In genomic region chr11:66429983-66430602, GRCh38 we compare ENCODE assay signal across 8 cellular contexts. TPM values are rescaled to one million over a fixed set of nuclear protein-coding genes. Genes with fewer than 3 reads are reported as not detected.
A peak's percentile ranks its signal among the peaks of the same experiment; 100 is the strongest.
DNase-seq lines count a peak whose midpoint lies in the region; ATAC-seq and TF ChIP-seq lines count a peak whose summit lies in the region.

No MANE protein-coding gene starts in this region.

- H4K8ac ChIP-seq in IMR-90 (ENCODE audit: low read depth in 2 of 2, low read length in 2 of 2): no peak overlapping the region

- H4K5ac ChIP-seq in IMR-90 (ENCODE audit: low read depth, low read length): no peak overlapping the region

- H3K9ac ChIP-seq in IMR-90 (ENCODE audit: low read depth, low read length): no peak overlapping the region
- no peak overlapping the region for H3K9ac ChIP-seq in fibroblast of lung (ENCODE audit: insufficient read depth, low read length)

- no peak overlapping the region for H3K56ac ChIP-seq in IMR-90 (ENCODE audit: extremely low read depth, insufficient read depth, low read length)

- intact Hi-C loops in IMR-90 (cut with micrococcal nuclease) (loop anchor here (1.0 to 5.0 kb wide), 2 partner anchors 22 to 43 kb away; no protein-coding TSS in a partner anchor), PC-9 (cut with micrococcal nuclease; ENCODE audit: unreplicated experiment) (loop anchor here (1.0 to 2.0 kb wide), 2 partner anchors 22 to 119 kb away; no protein-coding TSS in a partner anchor), stomach (cut with DNase I; ENCODE audit: low total_unique reads) (no loop called here)

- H3K79me2 ChIP-seq in PC-9 (ENCODE audit: low read depth) (no peaks in the 10 kb centered on the region), fibroblast of lung (ENCODE audit: control insufficient read depth, insufficient read depth, low read length) (no peaks in the 10 kb centered on the region)

- H3K23ac ChIP-seq in IMR-90 (ENCODE audit: low read depth, low read length): no peak overlapping the region

- no peak overlapping the region for H2BK20ac ChIP-seq in IMR-90 (ENCODE audit: low read depth, low read length)

- peaks cover under 1% of the 10 kb centered on the region for H3K36me3 ChIP-seq in CD8-positive, alpha-beta memory T cell (ENCODE audit: insufficient read depth, low read length)
- peaks cover 3% of the 10 kb centered on the region for H3K36me3 ChIP-seq in IMR-90 (ENCODE audit: control insufficient read depth, insufficient read depth, low read length)
- no peaks in the 10 kb centered on the region for H3K36me3 ChIP-seq in PC-9 (ENCODE audit: low read depth)
- H3K36me3 ChIP-seq in fibroblast of lung (ENCODE audit: control insufficient read depth, insufficient read depth, low read length): peaks cover under 1% of the 10 kb centered on the region
- peaks cover 10 to 62% (median 34%) of the 10 kb centered on the region in 4 donors for H3K36me3 ChIP-seq in stomach

- H4K20me1 ChIP-seq in IMR-90 (ENCODE audit: insufficient read depth, low read length) (no peaks in the 10 kb centered on the region), PC-9 (ENCODE audit: insufficient read depth) (no peaks in the 10 kb centered on the region), fibroblast of lung (ENCODE audit: control insufficient read depth, extremely low read depth, insufficient read depth, low read length) (no peaks in the 10 kb centered on the region)

- no peaks in the 10 kb centered on the region for H3K9me1 ChIP-seq in IMR-90 (ENCODE audit: insufficient read depth, low read length)

- WGBS in IMR-90 (ENCODE audit: extremely low coverage in 2 of 2, insufficient read length in 1 of 2), 2 experiments: no CpG with 5 or more reads among the region's 9 CpGs
- 28 to 36% (median 34%) methylated on average over 9 of the region's 9 CpGs for WGBS in stomach, 5 donors

- no peaks in the 10 kb centered on the region for H3K27me3 ChIP-seq in CD8-positive, alpha-beta memory T cell (ENCODE audit: insufficient read depth, low read length, poor library complexity, severe bottlenecking)
- no peaks in the 10 kb centered on the region for H3K27me3 ChIP-seq in IMR-90 (ENCODE audit: control insufficient read depth, insufficient read depth, low read length)
- peaks cover 3% of the 10 kb centered on the region; the same call in 1 of the 2 replicates for H3K27me3 ChIP-seq in PC-9 (ENCODE audit: insufficient read depth, low read depth)
- no peaks in the 10 kb centered on the region for H3K27me3 ChIP-seq in fibroblast of lung (ENCODE audit: control insufficient read depth, insufficient read depth, low read length)
- no peaks in the 10 kb centered on the region for H3K27me3 ChIP-seq in stomach

- no peaks in the 10 kb centered on the region for H3K79me1 ChIP-seq in IMR-90 (ENCODE audit: low read depth in 1 of 2, low read length in 2 of 2)

- ATAC-seq in IMR-90 (ENCODE audit: low read depth): peak; percentile 98
- ATAC-seq in GM21619 (IDR thresholded peaks at IDR 0.05; ENCODE audit: unreplicated experiment): no peak

- H2BK120ac ChIP-seq in IMR-90 (ENCODE audit: low read depth, low read length): no peak overlapping the region

- H2AFZ ChIP-seq in IMR-90 (replicated peaks; ENCODE audit: low read length, poor library complexity) (no peak overlapping the region), PC-9 (no peak overlapping the region), fibroblast of lung (ENCODE audit: low read length) (no peak overlapping the region)

- in situ Hi-C loops in IMR-90 (cut with MboI; ENCODE audit: low sequenced_read_pairs): no loop called here

- no peak overlapping the region for H3K27ac ChIP-seq in CD8-positive, alpha-beta memory T cell (ENCODE audit: low read depth, low read length)
- H3K27ac ChIP-seq in IMR-90 (ENCODE audit: insufficient read depth, low read length): no peak overlapping the region
- H3K27ac ChIP-seq in PC-9: no peak overlapping the region
- H3K27ac ChIP-seq in fibroblast of lung (ENCODE audit: insufficient read depth, low read length): no peak overlapping the region
- H3K27ac ChIP-seq in stomach: no peak overlapping the region

- peak overlapping the region in 1 of 7 donors; percentile 37 for H3K4me3 Mint-ChIP-seq in CD8-positive, alpha-beta memory T cell
- H3K4me3 Mint-ChIP-seq in neural crest cell: peak overlapping the region; percentile 13

- H3K4me2 ChIP-seq in IMR-90 (ENCODE audit: low read depth, low read length) (no peak overlapping the region), PC-9 (no peak overlapping the region), fibroblast of lung (ENCODE audit: extremely low read depth, insufficient read depth, low read length) (no peak overlapping the region)

- POLR2A ChIA-PET in CD8-positive, alpha-beta memory T cell (lab: Charles Lee): interaction anchor here (0.7 kb wide), 1 partner anchor 250 kb away, joined by 12 read pairs; no protein-coding TSS in a partner anchor
- POLR2A ChIA-PET in IMR-90 (lab: Charles Lee; ENCODE audit: unreplicated experiment): no interaction called here
- POLR2A ChIA-PET in PC-9 (lab: Charles Lee; ENCODE audit: unreplicated experiment): no interaction called here

- dilution Hi-C loops in IMR-90 (cut with HindIII; ENCODE audit: low sequenced_read_pairs, unreplicated experiment): no loop called here

- peak; percentile 41 to 76 (median 61) for DNase-seq in CD8-positive, alpha-beta memory T cell
- DNase-seq in IMR-90: peak; percentile 67
- peak in 1 of 2 experiments; percentile 53 for DNase-seq in PC-9
- peak; percentile 69 for DNase-seq in activated T-cell treated with anti-CD3 and anti-CD28 coated beads, Interleukin-2, amount 50 U/mL, for 1 hour
- DNase-seq in fibroblast of lung (ENCODE audit: low read depth in 2 of 2): peak; percentile 49 to 77
- peak; percentile 82 for DNase-seq in neural crest cell (ENCODE audit: low read depth, low spot score)
- DNase-seq in stomach: peak; percentile 80

- H3K14ac ChIP-seq in IMR-90 (replicated peaks; ENCODE audit: low read depth, low read length): no peak overlapping the region

- H3K27me3 Mint-ChIP-seq in CD8-positive, alpha-beta memory T cell: peaks cover 3 to 4% of the 10 kb centered on the region in 2 donors
- no peaks in the 10 kb centered on the region for H3K27me3 Mint-ChIP-seq in neural crest cell (ENCODE audit: low read depth)

- no peak overlapping the region for H2BK5ac ChIP-seq in IMR-90 (ENCODE audit: low read depth, low read length, poor library complexity, severe bottlenecking)

- no peak overlapping the region for H2AK5ac ChIP-seq in IMR-90 (ENCODE audit: low read depth, low read length)

- CTCF ChIA-PET in CD8-positive, alpha-beta memory T cell (lab: Charles Lee): interaction anchor here (1.1 to 2.0 kb wide), 4 partner anchors 9 to 249 kb away, joined by 3 to 12 read pairs (median 6); partner anchors contain the start of gene MRPL11
- CTCF ChIA-PET in IMR-90 (lab: Yijun Ruan, JAX): interaction anchor here (0.7 to 1.9 kb wide), 5 partner anchors 9 to 44 kb away, joined by 3 to 7 read pairs (median 3); partner anchors contain the start of gene MRPL11
- CTCF ChIA-PET in PC-9 (lab: Charles Lee): interaction anchor here (0.6 to 1.1 kb wide), 4 partner anchors 12 to 440 kb away, joined by 3 to 8 read pairs (median 4); no protein-coding TSS in a partner anchor

- no peak overlapping the region for H3K4ac ChIP-seq in IMR-90 (ENCODE audit: low read depth, low read length)

- peak; percentile 93 for TF ChIP-seq RAD21 in IMR-90 (IDR thresholded peaks at IDR 0.05; ENCODE audit: low read length)

- no TSS peak for BruUV-seq in IMR-90 (replicated peaks; lab: Mats Ljungman, UMichigan)
- BruUV-seq in PC-9 (replicated peaks; lab: Mats Ljungman, UMichigan): no TSS peak

- H3K27ac Mint-ChIP-seq in CD8-positive, alpha-beta memory T cell: peak overlapping the region in 1 of 8 donors; percentile 47
- no peak overlapping the region for H3K27ac Mint-ChIP-seq in neural crest cell (ENCODE audit: unreplicated experiment)

- TF ChIP-seq EP300 in stomach (IDR thresholded peaks at IDR 0.05): no peak

- H3K9me3 ChIP-seq in CD8-positive, alpha-beta memory T cell (ENCODE audit: low read length): no peaks in the 10 kb centered on the region
- H3K9me3 ChIP-seq in IMR-90 (ENCODE audit: control insufficient read depth, insufficient read depth, low read length) (no peaks in the 10 kb centered on the region), PC-9 (ENCODE audit: insufficient read depth, low read depth) (no peaks in the 10 kb centered on the region), fibroblast of lung (ENCODE audit: control insufficient read depth, insufficient read depth, low read depth, low read length) (no peaks in the 10 kb centered on the region), stomach (no peaks in the 10 kb centered on the region)

- no peak overlapping the region for H3K4me3 ChIP-seq in CD8-positive, alpha-beta memory T cell (ENCODE audit: low read length)
- H3K4me3 ChIP-seq in IMR-90 (ENCODE audit: insufficient read depth, low read depth, low read length) (no peak overlapping the region), PC-9 (no peak overlapping the region), fibroblast of lung (replicated peaks in 1 of 4; ENCODE audit: control extremely low read depth in 1 of 4, insufficient read depth in 1 of 4, low read depth in 3 of 4, low read length in 4 of 4) (no peak overlapping the region), stomach (no peak overlapping the region)

- peaks cover 9% of the 10 kb centered on the region; the same call in 1 of the 2 replicates for H3F3A ChIP-seq in PC-9 (ENCODE audit: insufficient read depth, low read depth)

- peaks cover 3 to 22% (median 13%) of the 10 kb centered on the region in 3 donors for H3K36me3 Mint-ChIP-seq in CD8-positive, alpha-beta memory T cell
- H3K36me3 Mint-ChIP-seq in neural crest cell (ENCODE audit: low read depth): no peaks in the 10 kb centered on the region

- H2BK15ac ChIP-seq in IMR-90 (ENCODE audit: low read depth, low read length): no peak overlapping the region

- no peak overlapping the region for H2AK9ac ChIP-seq in IMR-90 (replicated peaks; ENCODE audit: low read depth, low read length, poor library complexity)

- TF ChIP-seq POLR2A in IMR-90 (IDR thresholded peaks at IDR 0.05; ENCODE audit: low read depth, low read length) (no peak), stomach (IDR thresholded peaks at IDR 0.05) (no peak)

- TF ChIP-seq CTCF in IMR-90 (conservative IDR thresholded peaks at IDR 0.05; ENCODE audit: low read depth, low read length) (peak; percentile 90), PC-9 (conservative IDR thresholded peaks at IDR 0.05) (peak; percentile 95), fibroblast of lung (conservative IDR thresholded peaks at IDR 0.05 in 1 of 2, IDR thresholded peaks at IDR 0.05 in 1 of 2; ENCODE audit: low read depth in 1 of 2, low read length in 2 of 2) (peak; percentile 77 to 88), neural crest cell (conservative IDR thresholded peaks at IDR 0.05) (peak; percentile 86), stomach (IDR thresholded peaks at IDR 0.05) (peak in 5 of 7 experiments; percentile 66 to 81 (median 77))

- no peaks in the 10 kb centered on the region for H3K4me1 ChIP-seq in CD8-positive, alpha-beta memory T cell (ENCODE audit: insufficient read depth, low read length)
- H3K4me1 ChIP-seq in IMR-90 (ENCODE audit: control insufficient read depth, insufficient read depth, low read length) (no peaks in the 10 kb centered on the region), PC-9 (replicated peaks; ENCODE audit: insufficient read depth) (no peaks in the 10 kb centered on the region), fibroblast of lung (ENCODE audit: control insufficient read depth, extremely low read depth, insufficient read depth, low read length) (no peaks in the 10 kb centered on the region), stomach (no peaks in the 10 kb centered on the region)

- H3K9me2 ChIP-seq in PC-9 (ENCODE audit: insufficient read depth): no peaks in the 10 kb centered on the region

- no peak overlapping the region for H3K18ac ChIP-seq in IMR-90 (ENCODE audit: low read depth, low read length)

- no peak overlapping the region for H4K91ac ChIP-seq in IMR-90 (ENCODE audit: insufficient read depth, low read depth, low read length)

- peaks cover 0 to 3% (median 0%) of the 10 kb centered on the region in 3 donors for H3K4me1 Mint-ChIP-seq in CD8-positive, alpha-beta memory T cell
- H3K4me1 Mint-ChIP-seq in neural crest cell: no peaks in the 10 kb centered on the region

- no peaks in the 10 kb centered on the region for H3K9me3 Mint-ChIP-seq in CD8-positive, alpha-beta memory T cell
- H3K9me3 Mint-ChIP-seq in neural crest cell: no peaks in the 10 kb centered on the region

RNA-seq across cellular contexts. Expression of gene MRPL11, which starts 8.6 kb away (rescaled TPM):
- total RNA-seq in CD8-positive, alpha-beta memory T cell: 100 to 1,000 TPM; 148 to 152 TPM
- polyA plus RNA-seq in CD8-positive, alpha-beta memory T cell: 86.9 TPM
- 39.2 and 45.5 TPM in 2 replicates for total RNA-seq in IMR-90 (2012; rRNA removed)
- 45.6 and 46.6 TPM in 2 replicates for polyA plus RNA-seq in IMR-90 (2012; rRNA removed)
- 26.5 and 54.2 TPM in 2 replicates for polyA plus RNA-seq in IMR-90 (2012; cell fraction: cytosol; rRNA removed)
- 10.6 and 16.7 TPM in 2 replicates for polyA plus RNA-seq in IMR-90 (2012; cell fraction: nucleus; rRNA removed; ENCODE audit: low replicate concordance)
- total RNA-seq in PC-9 (2021): 138 and 140 TPM in 2 replicates
- total RNA-seq in fibroblast of lung: 32.7 and 39.3 TPM in 2 replicates
- 35.7 and 55.9 TPM in 2 replicates for polyA plus RNA-seq in fibroblast of lung
- 49.3 and 82.5 TPM in 2 replicates for polyA plus RNA-seq in fibroblast of lung (2012)
- 44.4 and 96.5 TPM in 2 replicates for polyA minus RNA-seq in fibroblast of lung (ENCODE audit: low replicate concordance)
- 91.4 and 92.7 TPM in 2 replicates for total RNA-seq in neural crest cell
- total RNA-seq in stomach: 10 to 100 TPM; 18.8 to 50.9 (median 29.7) TPM
- 10 to 100 TPM; 51.8 to 66.8 (median 53.4) TPM for polyA plus RNA-seq in stomach

RNA-seq across cellular contexts. Expression of gene NPAS4, which starts 9.3 kb away (rescaled TPM):
- not detected for total RNA-seq in CD8-positive, alpha-beta memory T cell
- not detected for polyA plus RNA-seq in CD8-positive, alpha-beta memory T cell
- total RNA-seq in IMR-90 (2012; rRNA removed) (under 0.01 TPM in 1 of 2 replicates, not detected in the other), PC-9 (2021) (not detected in 2 replicates), fibroblast of lung (not detected in 2 replicates), neural crest cell (0.14 and 0.63 TPM in 2 replicates), stomach (1 to 10 TPM in 1 of 5 donors, under 1 TPM in 1, not detected in 3; 0.89 to 1.7 TPM)
- polyA plus RNA-seq in IMR-90 (2012; rRNA removed) (0.77 and 0.89 TPM in 2 replicates), fibroblast of lung (0.08 and 0.16 TPM in 2 replicates), stomach (under 1 TPM in 2 of 3 donors, not detected in 1; 0.25 to 0.50 TPM)
- 0.25 and 0.40 TPM in 2 replicates for polyA plus RNA-seq in IMR-90 (2012; cell fraction: cytosol; rRNA removed)
- polyA plus RNA-seq in IMR-90 (2012; cell fraction: nucleus; rRNA removed; ENCODE audit: low replicate concordance): 2.5 and 4.2 TPM in 2 replicates
- polyA plus RNA-seq in fibroblast of lung (2012): 0.14 TPM in 1 of 2 replicates, not detected in the other
- polyA minus RNA-seq in fibroblast of lung (ENCODE audit: low replicate concordance): not detected in 2 replicates

RNA-seq across cellular contexts. Expression of gene PELI3, which starts 36.6 kb away (rescaled TPM):
- 1 to 10 TPM; 5.3 to 6.6 TPM for total RNA-seq in CD8-positive, alpha-beta memory T cell
- polyA plus RNA-seq in CD8-positive, alpha-beta memory T cell: 7.0 TPM
- 3.9 and 5.0 TPM in 2 replicates for total RNA-seq in IMR-90 (2012; rRNA removed)
- 6.3 and 6.5 TPM in 2 replicates for polyA plus RNA-seq in IMR-90 (2012; rRNA removed)
- 4.6 and 7.9 TPM in 2 replicates for polyA plus RNA-seq in IMR-90 (2012; cell fraction: cytosol; rRNA removed)
- 6.6 and 14.2 TPM in 2 replicates for polyA plus RNA-seq in IMR-90 (2012; cell fraction: nucleus; rRNA removed; ENCODE audit: low replicate concordance)
- total RNA-seq in PC-9 (2021): 14.0 and 18.0 TPM in 2 replicates
- 16.2 and 20.3 TPM in 2 replicates for total RNA-seq in fibroblast of lung
- 5.0 and 5.1 TPM in 2 replicates for polyA plus RNA-seq in fibroblast of lung
- polyA plus RNA-seq in fibroblast of lung (2012): 7.8 and 8.1 TPM in 2 replicates
- polyA minus RNA-seq in fibroblast of lung (ENCODE audit: low replicate concordance): 19.5 and 27.2 TPM in 2 replicates
- 13.3 and 13.6 TPM in 2 replicates for total RNA-seq in neural crest cell
- 10 to 100 TPM in 1 of 5 donors, 1 to 10 TPM in 3, under 1 TPM in 1; 0.58 to 11.2 (median 6.4) TPM for total RNA-seq in stomach
- 1 to 10 TPM; 7.3 to 9.8 (median 9.3) TPM for polyA plus RNA-seq in stomach

RNA-seq across cellular contexts. Expression of gene DPP3, which starts 50.1 kb away (rescaled TPM):
- total RNA-seq in CD8-positive, alpha-beta memory T cell: 10 to 100 TPM; 67.7 to 80.1 TPM
- polyA plus RNA-seq in CD8-positive, alpha-beta memory T cell: 32.5 TPM
- total RNA-seq in IMR-90 (2012; rRNA removed): 51.8 and 52.8 TPM in 2 replicates
- polyA plus RNA-seq in IMR-90 (2012; rRNA removed): 66.3 and 90.3 TPM in 2 replicates
- polyA plus RNA-seq in IMR-90 (2012; cell fraction: cytosol; rRNA removed): 44.7 and 49.8 TPM in 2 replicates
- polyA plus RNA-seq in IMR-90 (2012; cell fraction: nucleus; rRNA removed; ENCODE audit: low replicate concordance): 82.4 and 152 TPM in 2 replicates
- 76.2 and 80.0 TPM in 2 replicates for total RNA-seq in PC-9 (2021)
- total RNA-seq in fibroblast of lung: 28.2 and 39.6 TPM in 2 replicates
- 33.6 and 42.1 TPM in 2 replicates for polyA plus RNA-seq in fibroblast of lung
- 41.5 and 54.8 TPM in 2 replicates for polyA plus RNA-seq in fibroblast of lung (2012)
- 66.6 and 187 TPM in 2 replicates for polyA minus RNA-seq in fibroblast of lung (ENCODE audit: low replicate concordance)
- 66.8 and 68.9 TPM in 2 replicates for total RNA-seq in neural crest cell
- 100 to 1,000 TPM in 2 of 5 donors, 10 to 100 TPM in 3; 14.0 to 320 (median 42.3) TPM for total RNA-seq in stomach
- polyA plus RNA-seq in stomach: 10 to 100 TPM; 20.0 to 26.9 (median 26.4) TPM

RNA-seq across cellular contexts. Expression of gene SLC29A2, which starts 58.5 kb away (rescaled TPM):
- total RNA-seq in CD8-positive, alpha-beta memory T cell: 1 to 10 TPM; 7.9 to 8.5 TPM
- polyA plus RNA-seq in CD8-positive, alpha-beta memory T cell: 1.9 TPM
- total RNA-seq in IMR-90 (2012; rRNA removed) (under 0.01 TPM in 2 replicates), PC-9 (2021) (28.9 and 36.1 TPM in 2 replicates), fibroblast of lung (under 0.01 and 0.17 TPM in 2 replicates), neural crest cell (38.7 and 39.5 TPM in 2 replicates), stomach (10 to 100 TPM in 1 of 5 donors, 1 to 10 TPM in 4; 3.9 to 14.3 (median 7.0) TPM)
- polyA plus RNA-seq in IMR-90 (2012; rRNA removed) (0.87 and 1.2 TPM in 2 replicates), fibroblast of lung (0.15 and 1.7 TPM in 2 replicates), stomach (10 to 100 TPM in 1 of 3 donors, 1 to 10 TPM in 2; 2.0 to 10.1 (median 5.8) TPM)
- polyA plus RNA-seq in IMR-90 (2012; cell fraction: cytosol; rRNA removed): 0.32 and 0.92 TPM in 2 replicates
- 4.7 and 8.5 TPM in 2 replicates for polyA plus RNA-seq in IMR-90 (2012; cell fraction: nucleus; rRNA removed; ENCODE audit: low replicate concordance)
- polyA plus RNA-seq in fibroblast of lung (2012): 0.43 and 3.1 TPM in 2 replicates
- 0.11 and 6.4 TPM in 2 replicates for polyA minus RNA-seq in fibroblast of lung (ENCODE audit: low replicate concordance)
